ENCODE assay signal across 1 cellular context in genomic region chr2:218217366-218218309, GRCh38.
TF ChIP-seq lines count a peak whose summit lies in the region.

No MANE protein-coding gene starts in this region.

TF ChIP-seq in H1, 55 proteins besides CTCF, POLR2A, EP300 and RAD21:
- TF ChIP-seq YY1 (IDR thresholded peaks at IDR 0.05; ENCODE audit: low read depth, low read length) (no peak; the same call in 1 of the 2 replicates), MAFK (IDR thresholded peaks at IDR 0.05; ENCODE audit: low read depth, low read length) (no peak), GTF2F1 (IDR thresholded peaks at IDR 0.05; ENCODE audit: borderline replicate concordance, low read depth, low read length) (no peak), RBBP5 (IDR thresholded peaks at IDR 0.05; ENCODE audit: borderline replicate concordance, low read depth, low read length) (0 out of 2 replicates have a peak, but pooled peaks have one; percentile 34), FOSL1 (IDR thresholded peaks at IDR 0.05; ENCODE audit: insufficient read depth, low read depth, low read length) (no peak), RFX5 (IDR thresholded peaks at IDR 0.05; ENCODE audit: borderline replicate concordance, low read depth, low read length) (no peak), SIN3A (conservative IDR thresholded peaks at IDR 0.05 in 1 of 2, IDR thresholded peaks at IDR 0.05 in 1 of 2; ENCODE audit: low read depth in 1 of 2, low read length in 2 of 2) (no peak), ASH2L (IDR thresholded peaks at IDR 0.05; ENCODE audit: low read length) (peak; percentile 52), JUN (IDR thresholded peaks at IDR 0.05; ENCODE audit: low read depth, low read length) (no peak), CREB1 (IDR thresholded peaks at IDR 0.05) (no peak), BACH1 (IDR thresholded peaks at IDR 0.05; ENCODE audit: low read length) (0 out of 2 replicates have a peak, but pooled peaks have one; percentile 10), NRF1 (IDR thresholded peaks at IDR 0.05; ENCODE audit: low read depth, low read length) (no peak), TCF12 (IDR thresholded peaks at IDR 0.05; ENCODE audit: low read depth, low read length) (no peak), MAX (IDR thresholded peaks at IDR 0.05) (no peak), JUND (IDR thresholded peaks at IDR 0.05; ENCODE audit: low read length) (no peak), TAF1 (IDR thresholded peaks at IDR 0.05; ENCODE audit: low read depth, low read length) (peak; percentile 32; the same call in 1 of the 2 replicates)
- TF ChIP-seq, protein P1, sequence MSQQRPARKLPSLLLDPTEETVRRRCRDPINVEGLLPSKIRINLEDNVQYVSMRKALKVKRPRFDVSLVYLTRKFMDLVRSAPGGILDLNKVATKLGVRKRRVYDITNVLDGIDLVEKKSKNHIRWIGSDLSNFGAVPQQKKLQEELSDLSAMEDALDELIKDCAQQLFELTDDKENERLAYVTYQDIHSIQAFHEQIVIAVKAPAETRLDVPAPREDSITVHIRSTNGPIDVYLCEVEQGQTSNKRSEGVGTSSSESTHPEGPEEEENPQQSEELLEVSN (IDR thresholded peaks at IDR 0.05): no peak
